8 cellular contexts compared by ENCODE assay signal in genomic region chr20:59222982-59223610, GRCh38. TPM values are rescaled to one million over a fixed set of nuclear protein-coding genes. Genes with fewer than 3 reads are reported as not detected.
DNase-seq lines count a peak whose midpoint lies in the region; ATAC-seq and TF ChIP-seq lines count a peak whose summit lies in the region.

No MANE protein-coding gene starts in this region.

- H3K9me3 Mint-ChIP-seq in Calu3 (ENCODE audit: low read depth, unreplicated experiment) (no peaks in the 10 kb centered on the region), endothelial cell (ENCODE audit: unreplicated experiment) (no peaks in the 10 kb centered on the region)

- no TSS peak for BruUV-seq in Calu3 (replicated peaks; lab: Mats Ljungman, UMichigan)

- H3K4me3 ChIP-seq in brain microvascular endothelial cell (ENCODE audit: low read depth, low read length), result no peak overlapping the region

- H3K4me3 Mint-ChIP-seq in Calu3 (ENCODE audit: low read depth, unreplicated experiment) (peak overlapping the region; percentile 60), endothelial cell (ENCODE audit: unreplicated experiment) (peak overlapping the region; percentile 73)

- H3K27ac Mint-ChIP-seq in Calu3 (ENCODE audit: unreplicated experiment), result no peak overlapping the region
- no peak overlapping the region for H3K27ac Mint-ChIP-seq in endothelial cell (ENCODE audit: unreplicated experiment)

- peaks cover 6% of the 10 kb centered on the region for H3K36me3 Mint-ChIP-seq in Calu3 (ENCODE audit: insufficient read depth, unreplicated experiment)
- no peaks in the 10 kb centered on the region for H3K36me3 Mint-ChIP-seq in endothelial cell (ENCODE audit: low read depth, unreplicated experiment)

- intact Hi-C loops in Calu3 (cut with micrococcal nuclease; ENCODE audit: unreplicated experiment), result loop anchor here (1.0 to 10.0 kb wide), 5 partner anchors 136 to 352 kb away; no protein-coding TSS in a partner anchor

- H3K27me3 ChIP-seq in brain microvascular endothelial cell (replicated peaks), result peaks cover 14% of the 10 kb centered on the region

- CTCF ChIA-PET in Calu3 (lab: Charles Lee), result interaction anchor here (1.2 to 2.0 kb wide), 6 partner anchors 10 to 353 kb away, joined by 3 to 19 read pairs (median 8); partner anchors contain the start of gene PRELID3B

- H3K27me3 Mint-ChIP-seq in Calu3 (ENCODE audit: unreplicated experiment), result peaks cover 97% of the 10 kb centered on the region
- H3K27me3 Mint-ChIP-seq in endothelial cell (ENCODE audit: unreplicated experiment), result peaks cover 10% of the 10 kb centered on the region

- in situ Hi-C loops in brain microvascular endothelial cell (cut with HindIII; ENCODE audit: low pct_ligation_motif_present, low sequenced_read_pairs), result loop anchor here (25.0 kb wide), 1 partner anchor 361 kb away; the partner anchor contains the start of genes GNAS and GNAS-AS1

- H3K4me1 Mint-ChIP-seq in Calu3 (ENCODE audit: low read depth, unreplicated experiment) (peaks cover 10% of the 10 kb centered on the region), endothelial cell (ENCODE audit: unreplicated experiment) (peaks cover 12% of the 10 kb centered on the region)

- H3K27ac ChIP-seq in brain microvascular endothelial cell, result no peak overlapping the region

- DNase-seq in Calu3, result no peak
- DNase-seq in NCI-H69 (lab: John Stamatoyannopoulos, UW), result peak; percentile 62
- peak; percentile 27 for DNase-seq in endothelial cell (ENCODE audit: low spot score)
- DNase-seq in occipital lobe (lab: John Stamatoyannopoulos, UW), result peak; percentile 16
- DNase-seq in brain microvascular endothelial cell, result no peak

- H3K36me3 ChIP-seq in brain microvascular endothelial cell (replicated peaks), result no peaks in the 10 kb centered on the region

- no peak for ATAC-seq in HG02588 (IDR thresholded peaks at IDR 0.05; ENCODE audit: unreplicated experiment)
- no peak for ATAC-seq in GM18870 (IDR thresholded peaks at IDR 0.05; ENCODE audit: unreplicated experiment)
- no peak for ATAC-seq in HG03139 (IDR thresholded peaks at IDR 0.05; ENCODE audit: unreplicated experiment)

- TF ChIP-seq CTCF in Calu3 (IDR thresholded peaks at IDR 0.05; ENCODE audit: unreplicated experiment) (no peak), endothelial cell (IDR thresholded peaks at IDR 0.05; ENCODE audit: unreplicated experiment) (no peak), brain microvascular endothelial cell (IDR thresholded peaks at IDR 0.05; ENCODE audit: low read depth, low read length, missing control alignments) (no peak)

RNA-seq across cellular contexts. Expression of gene ZNF831, which starts 59.5 kb away (rescaled TPM):
- total RNA-seq in Calu3 (2022), result not detected in 2 replicates
- 0.56 TPM for total RNA-seq in endothelial cell (ENCODE audit: unreplicated experiment)
- total RNA-seq in occipital lobe, result under 0.01 TPM

Comparison
In these comparisons a context has a peak if more than half of its experiments do, and no peak if none do; other contexts are left out.
1. DNase-seq: peak in NCI-H69 (single experiment), endothelial cell (single experiment) and occipital lobe (single experiment); none in Calu3 (single experiment) and brain microvascular endothelial cell (single experiment).